Comparison of ENCODE assay signal across 6 cellular contexts in the genomic region with DNA sequence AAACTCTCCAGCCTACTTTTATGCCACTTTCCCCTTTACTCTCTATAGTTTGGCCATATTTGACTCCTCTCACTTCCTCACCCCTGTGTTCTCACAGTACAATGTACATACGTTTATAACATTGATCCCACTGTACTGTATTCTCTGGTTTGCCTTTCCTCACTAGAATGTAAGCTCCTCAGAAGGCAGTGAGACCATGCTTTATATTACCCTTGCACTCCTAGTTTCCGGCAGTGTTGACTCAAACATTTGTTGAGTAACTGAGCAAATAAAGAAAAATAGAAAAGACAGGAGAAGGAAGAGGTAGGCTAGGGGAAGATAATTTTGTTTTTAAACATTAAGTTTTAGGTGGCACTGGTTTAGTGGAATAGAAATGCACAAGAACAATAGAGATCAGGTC. TPM values are rescaled to one million over a fixed set of nuclear protein-coding genes. Genes with fewer than 3 reads are reported as not detected.
"Had no signal": no experiment of that assay in that cellular context is flagged by ENCODE, and none has a peak within 500 bp of the region (broad histone marks: within the 10 kb centered on the region; RNA-seq: fewer than 3 reads in every experiment).

No MANE protein-coding gene starts in this region.

RNA-seq across cellular contexts. Expression of a gene that starts 17.9 kb away (rescaled TPM):
- total RNA-seq: GM23338, H7, HT1080 had no signal
- polyA plus RNA-seq: IgD-negative memory B cell had no signal

RNA-seq across cellular contexts. Expression of a gene that starts 48.1 kb away (rescaled TPM):
- total RNA-seq: GM23338, H4, H7, HFFc6, HT1080 had no signal
- polyA plus RNA-seq: GM23338, IgD-negative memory B cell had no signal
